Comparison of ENCODE assay signal across 8 cellular contexts in the genomic region with DNA sequence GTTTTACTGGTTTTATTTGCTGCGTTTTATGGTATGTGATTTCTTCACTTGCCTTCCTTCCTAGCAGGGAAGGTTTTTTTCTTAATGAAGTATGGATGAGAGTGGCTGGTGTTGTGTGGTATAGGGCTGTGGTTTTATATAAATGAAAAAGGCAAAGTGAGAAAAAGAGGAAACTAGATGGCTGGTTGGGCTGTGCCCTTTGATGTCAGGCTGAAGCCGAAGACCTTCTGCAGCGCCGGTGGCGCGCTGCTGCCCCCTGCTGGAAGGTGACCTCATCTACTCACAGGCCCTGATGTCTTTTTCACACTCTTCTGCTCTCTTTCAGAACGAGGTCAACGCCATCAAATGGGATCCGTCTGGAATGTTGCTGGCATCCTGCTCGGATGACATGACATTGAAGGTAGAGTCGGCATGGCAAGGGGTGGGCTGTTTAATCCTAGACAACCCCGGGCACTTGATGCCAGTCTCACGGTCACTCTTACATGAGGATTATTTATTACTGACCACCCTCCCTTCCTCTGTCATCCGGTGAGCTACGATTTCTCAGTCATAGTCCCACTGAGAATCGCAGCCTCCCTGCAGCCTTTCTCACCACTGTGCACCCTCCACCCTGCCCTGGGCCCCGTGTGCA. TPM values are rescaled to one million over a fixed set of nuclear protein-coding genes. Genes with fewer than 3 reads are reported as not detected.
DNase-seq lines count a peak whose midpoint lies in the region; ATAC-seq, FAIRE-seq and TF ChIP-seq lines count a peak whose summit lies in the region.

No MANE protein-coding gene starts in this region.

- intact Hi-C loops in kidney (cut with DNase I) = no loop called here

- peak; percentile 67 for TF ChIP-seq CTCF in kidney (IDR thresholded peaks at IDR 0.05; ENCODE audit: borderline replicate concordance, extremely low read depth, insufficient read depth)

- H3K4me1 ChIP-seq in kidney (ENCODE audit: control insufficient read depth in 1 of 2, insufficient read depth in 1 of 2, low read depth in 1 of 2, low read length in 2 of 2) = peaks cover 2 to 3% of the 10 kb centered on the region in 2 donors

- no peak overlapping the region for H3K4me3 ChIP-seq in kidney (ENCODE audit: low read length in 2 of 2)

- no peak for TF ChIP-seq POLR2A in GM18505 (IDR thresholded peaks at IDR 0.05; ENCODE audit: borderline replicate concordance, extremely low read depth, insufficient read depth, insufficient read length)

- H3K36me3 ChIP-seq in kidney (ENCODE audit: control insufficient read depth in 1 of 2, insufficient read depth in 2 of 2, low read length in 2 of 2) = peaks cover 11 to 18% of the 10 kb centered on the region in 2 donors

- FAIRE-seq in kidney (lab: Jason Lieb, UNC) = peak; percentile 89

- H3K27ac ChIP-seq in caudate nucleus (ENCODE audit: low read depth, low read length) (no peak overlapping the region), kidney (ENCODE audit: low read depth in 2 of 2, low read length in 2 of 2) (no peak overlapping the region)

- ATAC-seq in GM18505 (IDR thresholded peaks at IDR 0.05; ENCODE audit: unreplicated experiment) (peak; percentile 88), HG03025 (IDR thresholded peaks at IDR 0.05; ENCODE audit: low FRiP score, unreplicated experiment) (peak; percentile 69)
- peak; percentile 35 to 70 for ATAC-seq in activated CD4-positive, CD25-positive, alpha-beta regulatory T cell treated with anti-CD3 and anti-CD28 coated beads, Interleukin-2, amount 50 U/mL, for 24 hours

- no peaks in the 10 kb centered on the region for H3K9me3 ChIP-seq in kidney (ENCODE audit: control insufficient read depth in 1 of 2, low read length in 2 of 2)

- peak; percentile 70 for DNase-seq in A172 (ENCODE audit: low spot score)
- peak; percentile 50 for DNase-seq in NCI-H2171 treated with DMSO at 0.1 percent for 48 hours (lab: John Stamatoyannopoulos, UW)
- peak in 58 of 61 donors; percentile 1 to 77 (median 32) for DNase-seq in caudate nucleus (lab: John Stamatoyannopoulos, UW)
- peak; percentile 86 for DNase-seq in kidney
- DNase-seq in stimulated activated CD4-positive, alpha-beta T cell treated with anti-CD3 and anti-CD28 coated beads, Interleukin-2, amount 100 ng/mL, for 24 hours = peak; percentile 75 to 77

- no peak overlapping the region for H3K9ac ChIP-seq in kidney (ENCODE audit: low read length in 2 of 2)

RNA-seq across cellular contexts. Expression of gene GPR143, which starts 56.6 kb away (rescaled TPM):
- 0.98 and 1.4 TPM in 2 replicates for total RNA-seq in A172 (2014; rRNA removed; shearing (Covaris generic))
- 8.2 TPM for total RNA-seq in kidney
- 8.7 TPM for polyA plus RNA-seq in kidney (ENCODE audit: insufficient read depth, low read depth, low replicate concordance)

Comparison
In these comparisons a context has a peak if more than half of its experiments do, and no peak if none do; other contexts are left out.
1. DNase-seq: peak in every context shown above with its lines; median percentile 86 in kidney; 76 in stimulated activated CD4-positive, alpha-beta T cell treated with anti-CD3 and anti-CD28 coated beads, Interleukin-2, amount 100 ng/mL, for 24 hours; 70 in A172; 50 in NCI-H2171 treated with DMSO at 0.1 percent for 48 hours; 32 in caudate nucleus.